ENCODE assay signal across 23 cellular contexts in the genomic region with DNA sequence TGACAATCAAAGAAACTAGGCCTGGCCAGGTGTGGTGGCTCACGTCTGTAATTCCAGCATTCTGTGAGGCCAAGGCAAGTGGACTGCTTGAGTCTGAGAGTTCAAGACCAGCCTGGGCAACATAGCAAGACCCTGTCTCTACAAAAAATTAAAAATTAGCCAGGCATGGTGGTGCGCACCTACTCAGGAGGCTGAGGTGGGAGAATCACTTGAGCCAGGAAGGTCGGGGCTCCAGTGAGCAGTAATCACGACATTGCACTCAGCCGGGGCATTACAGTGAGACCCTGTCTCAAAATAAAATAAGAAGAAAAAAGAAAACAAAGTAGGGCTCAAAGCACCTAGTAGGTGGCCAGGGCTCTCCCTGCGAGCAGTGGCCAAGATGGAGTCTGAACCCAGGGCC.
A peak's percentile ranks its signal among the peaks of the same experiment; 100 is the strongest.
DNase-seq lines count a peak whose midpoint lies in the region; ATAC-seq and TF ChIP-seq lines count a peak whose summit lies in the region.
"Had no signal": no experiment of that assay in that cellular context is flagged by ENCODE, and none has a peak within 500 bp of the region (broad histone marks: within the 10 kb centered on the region; RNA-seq: fewer than 3 reads in every experiment).

No MANE protein-coding gene starts in this region.

- no peaks in the 10 kb centered on the region for H3K9me3 Mint-ChIP-seq in activated T-helper 17 cell treated with anti-CD3 and anti-CD28 coated beads, Interleukin-2, amount 50 U/mL, for 72 hours
- H3K9me3 Mint-ChIP-seq in neural crest cell: no peaks in the 10 kb centered on the region
- no peaks in the 10 kb centered on the region for H3K9me3 Mint-ChIP-seq in naive thymus-derived CD8-positive, alpha-beta T cell
- H3K9me3 Mint-ChIP-seq in natural killer cell treated with Interleukin-12 subunit alpha and Interleukin-12 subunit beta and Interleukin-15 and Interleukin-18, amount 100 ng/mL, for 72 hours: no peaks in the 10 kb centered on the region

- peaks cover 4% of the 10 kb centered on the region for H3K4me1 Mint-ChIP-seq in activated T-helper 17 cell treated with anti-CD3 and anti-CD28 coated beads, Interleukin-2, amount 50 U/mL, for 72 hours
- H3K4me1 Mint-ChIP-seq in neural crest cell: peaks cover 39% of the 10 kb centered on the region
- H3K4me1 Mint-ChIP-seq in naive thymus-derived CD8-positive, alpha-beta T cell: peaks cover 21 to 46% (median 26%) of the 10 kb centered on the region in 4 donors
- H3K4me1 Mint-ChIP-seq in natural killer cell treated with Interleukin-12 subunit alpha and Interleukin-12 subunit beta and Interleukin-15 and Interleukin-18, amount 100 ng/mL, for 72 hours (ENCODE audit: low read depth in 2 of 2): peaks cover 19 to 34% of the 10 kb centered on the region in 2 donors

- no peak for TF ChIP-seq CTCF in HEK293 (tag by site-specific recombination; IDR thresholded peaks at IDR 0.05)
- TF ChIP-seq CTCF in neural crest cell (conservative IDR thresholded peaks at IDR 0.05): no peak

- H3K27ac Mint-ChIP-seq in activated T-helper 17 cell treated with anti-CD3 and anti-CD28 coated beads, Interleukin-2, amount 50 U/mL, for 72 hours: peak overlapping the region; percentile 38
- H3K27ac Mint-ChIP-seq in neural crest cell (ENCODE audit: unreplicated experiment): peak overlapping the region; percentile 35
- H3K27ac Mint-ChIP-seq in naive thymus-derived CD8-positive, alpha-beta T cell: peak overlapping the region in 4 of 10 donors; percentile 32 to 80 (median 59)
- peak overlapping the region in 1 of 2 donors; percentile 54 for H3K27ac Mint-ChIP-seq in natural killer cell treated with Interleukin-12 subunit alpha and Interleukin-12 subunit beta and Interleukin-15 and Interleukin-18, amount 100 ng/mL, for 72 hours
- H3K27ac Mint-ChIP-seq: CD4-positive, alpha-beta memory T cell had no signal

- ATAC-seq in activated T-helper 17 cell treated with anti-CD3 and anti-CD28 coated beads, Interleukin-2, amount 50 U/mL, for 72 hours (replicated peaks): no peak
- no peak for ATAC-seq in naive thymus-derived CD8-positive, alpha-beta T cell
- no peak for ATAC-seq in natural killer cell treated with Interleukin-12 subunit alpha and Interleukin-12 subunit beta and Interleukin-15 and Interleukin-18, amount 100 ng/mL, for 72 hours
- ATAC-seq: A549 had no signal

- H3K27ac ChIP-seq in HEK293 (ENCODE audit: extremely low read depth, low read depth, low read length): no peak overlapping the region
- H3K27ac ChIP-seq in KOPT-K1 (ENCODE audit: low read depth, low read length, poor library complexity, severe bottlenecking): peak overlapping the region; percentile 58
- H3K27ac ChIP-seq: A549; BLaER1 treated with 17β-estradiol and CSF1 and Interleukin-3, amounts not matched to agents 10 nM and 100 nM; GM23248 had no signal

- H3K27me3 Mint-ChIP-seq in activated T-helper 17 cell treated with anti-CD3 and anti-CD28 coated beads, Interleukin-2, amount 50 U/mL, for 72 hours: no peaks in the 10 kb centered on the region
- no peaks in the 10 kb centered on the region for H3K27me3 Mint-ChIP-seq in neural crest cell (ENCODE audit: low read depth)
- no peaks in the 10 kb centered on the region for H3K27me3 Mint-ChIP-seq in naive thymus-derived CD8-positive, alpha-beta T cell
- no peaks in the 10 kb centered on the region for H3K27me3 Mint-ChIP-seq in natural killer cell treated with Interleukin-12 subunit alpha and Interleukin-12 subunit beta and Interleukin-15 and Interleukin-18, amount 100 ng/mL, for 72 hours
- H3K27me3 Mint-ChIP-seq: CD4-positive, alpha-beta memory T cell had no signal

- H3K4me3 Mint-ChIP-seq in activated T-helper 17 cell treated with anti-CD3 and anti-CD28 coated beads, Interleukin-2, amount 50 U/mL, for 72 hours: no peak overlapping the region
- H3K4me3 Mint-ChIP-seq in neural crest cell: no peak overlapping the region
- peak overlapping the region in 1 of 10 donors; percentile 28 for H3K4me3 Mint-ChIP-seq in naive thymus-derived CD8-positive, alpha-beta T cell
- H3K4me3 Mint-ChIP-seq in natural killer cell treated with Interleukin-12 subunit alpha and Interleukin-12 subunit beta and Interleukin-15 and Interleukin-18, amount 100 ng/mL, for 72 hours: no peak overlapping the region
- H3K4me3 Mint-ChIP-seq: CD4-positive, alpha-beta memory T cell had no signal

- POLR2A ChIA-PET in HEK293 (lab: Yijun Ruan, JAX): no interaction called here
- POLR2A ChIA-PET in naive thymus-derived CD8-positive, alpha-beta T cell (lab: Charles Lee): no interaction called here

- CTCF ChIA-PET in HEK293 (lab: Yijun Ruan, JAX): no interaction called here

- H3K36me3 Mint-ChIP-seq in activated T-helper 17 cell treated with anti-CD3 and anti-CD28 coated beads, Interleukin-2, amount 50 U/mL, for 72 hours (ENCODE audit: low read depth): no peaks in the 10 kb centered on the region
- H3K36me3 Mint-ChIP-seq in neural crest cell (ENCODE audit: low read depth): no peaks in the 10 kb centered on the region
- peaks cover 0 to 17% (median 0%) of the 10 kb centered on the region in 3 donors for H3K36me3 Mint-ChIP-seq in naive thymus-derived CD8-positive, alpha-beta T cell
- H3K36me3 Mint-ChIP-seq in natural killer cell treated with Interleukin-12 subunit alpha and Interleukin-12 subunit beta and Interleukin-15 and Interleukin-18, amount 100 ng/mL, for 72 hours: no peaks in the 10 kb centered on the region

- H3K36me3 ChIP-seq in HEK293 (ENCODE audit: control insufficient read depth in 2 of 2, insufficient read depth in 1 of 2, low read length in 2 of 2) (no peaks in the 10 kb centered on the region), KOPT-K1 (ENCODE audit: insufficient read depth, low read length) (peaks cover 16% of the 10 kb centered on the region; the same call in 1 of the 2 replicates)

- peaks cover 2% of the 10 kb centered on the region; the same call in 1 of the 2 replicates for H3K4me1 ChIP-seq in HEK293 (ENCODE audit: control insufficient read depth, insufficient read depth, low read length)

- no peak overlapping the region for H3K4me3 ChIP-seq in HEK293 (ENCODE audit: low read depth, low read length)
- H3K4me3 ChIP-seq: A549; BLaER1 treated with 17β-estradiol and CSF1 and Interleukin-3, amounts not matched to agents 10 nM and 100 nM; GM23248 had no signal

- DNase-seq in neural crest cell (ENCODE audit: low read depth, low spot score): no peak
- no peak for DNase-seq in naive thymus-derived CD8-positive, alpha-beta T cell
- no peak for DNase-seq in epidermal melanocyte (ENCODE audit: insufficient read length, low spot score)
- DNase-seq in natural killer cell treated with Interleukin-12 subunit alpha and Interleukin-12 subunit beta and Interleukin-15 and Interleukin-18, amount 100 ng/mL, for 72 hours (ENCODE audit: low spot score): no peak
- no peak for DNase-seq in C1 segment of cervical spinal cord (lab: John Stamatoyannopoulos, UW)
- DNase-seq: 8988T; ACHN; AML-193; BE2C; Calu3; CD4-positive, alpha-beta memory T cell; COR-L47; DMS53; DMS79 treated with DMSO at 0.1 percent for 48 hours; GF-D8; GM23248; H7; HCEC 1CT had no signal

- H3K9me3 ChIP-seq in HEK293 (ENCODE audit: control insufficient read depth, insufficient read depth, low read depth, low read length) (no peaks in the 10 kb centered on the region), KOPT-K1 (ENCODE audit: insufficient read depth, low read length, poor library complexity, severe bottlenecking) (no peaks in the 10 kb centered on the region)
- H3K9me3 ChIP-seq: A549; BE2C; BLaER1 treated with 17β-estradiol and CSF1 and Interleukin-3, amounts not matched to agents 10 nM and 100 nM had no signal

TF ChIP-seq in HEK293, 187 proteins besides CTCF, POLR2A, EP300 and RAD21:
- TF ChIP-seq ZNF660 (tag by site-specific recombination; IDR thresholded peaks at IDR 0.05) (no peak), ZNF114 (tag by site-specific recombination; IDR thresholded peaks at IDR 0.05) (no peak), ZNF121 (tag by site-specific recombination; IDR thresholded peaks at IDR 0.05) (peak; percentile 90), ZNF37A (tag by site-specific recombination; IDR thresholded peaks at IDR 0.05) (no peak)
- TF ChIP-seq, protein P1, sequence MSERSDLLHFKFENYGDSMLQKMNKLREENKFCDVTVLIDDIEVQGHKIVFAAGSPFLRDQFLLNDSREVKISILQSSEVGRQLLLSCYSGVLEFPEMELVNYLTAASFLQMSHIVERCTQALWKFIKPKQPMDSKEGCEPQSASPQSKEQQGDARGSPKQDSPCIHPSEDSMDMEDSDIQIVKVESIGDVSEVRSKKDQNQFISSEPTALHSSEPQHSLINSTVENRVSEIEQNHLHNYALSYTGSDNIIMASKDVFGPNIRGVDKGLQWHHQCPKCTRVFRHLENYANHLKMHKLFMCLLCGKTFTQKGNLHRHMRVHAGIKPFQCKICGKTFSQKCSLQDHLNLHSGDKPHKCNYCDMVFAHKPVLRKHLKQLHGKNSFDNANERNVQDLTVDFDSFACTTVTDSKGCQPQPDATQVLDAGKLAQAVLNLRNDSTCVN (tag by site-specific recombination; optimal IDR thresholded peaks at IDR 0.05): no peak
- TF ChIP-seq, protein P2, sequence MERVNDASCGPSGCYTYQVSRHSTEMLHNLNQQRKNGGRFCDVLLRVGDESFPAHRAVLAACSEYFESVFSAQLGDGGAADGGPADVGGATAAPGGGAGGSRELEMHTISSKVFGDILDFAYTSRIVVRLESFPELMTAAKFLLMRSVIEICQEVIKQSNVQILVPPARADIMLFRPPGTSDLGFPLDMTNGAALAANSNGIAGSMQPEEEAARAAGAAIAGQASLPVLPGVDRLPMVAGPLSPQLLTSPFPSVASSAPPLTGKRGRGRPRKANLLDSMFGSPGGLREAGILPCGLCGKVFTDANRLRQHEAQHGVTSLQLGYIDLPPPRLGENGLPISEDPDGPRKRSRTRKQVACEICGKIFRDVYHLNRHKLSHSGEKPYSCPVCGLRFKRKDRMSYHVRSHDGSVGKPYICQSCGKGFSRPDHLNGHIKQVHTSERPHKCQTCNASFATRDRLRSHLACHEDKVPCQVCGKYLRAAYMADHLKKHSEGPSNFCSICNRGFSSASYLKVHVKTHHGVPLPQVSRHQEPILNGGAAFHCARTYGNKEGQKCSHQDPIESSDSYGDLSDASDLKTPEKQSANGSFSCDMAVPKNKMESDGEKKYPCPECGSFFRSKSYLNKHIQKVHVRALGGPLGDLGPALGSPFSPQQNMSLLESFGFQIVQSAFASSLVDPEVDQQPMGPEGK (tag by site-specific recombination; IDR thresholded peaks at IDR 0.05): no peak
